ENCODE assay signal across 9 cellular contexts in genomic region chr14:90759370-90760054, GRCh38. TPM values are rescaled to one million over a fixed set of nuclear protein-coding genes. Genes with fewer than 3 reads are reported as not detected.
A peak's percentile ranks its signal among the peaks of the same experiment; 100 is the strongest.
DNase-seq lines count a peak whose midpoint lies in the region; ATAC-seq and TF ChIP-seq lines count a peak whose summit lies in the region.
"Had no signal": no experiment of that assay in that cellular context is flagged by ENCODE, and none has a peak within 500 bp of the region (broad histone marks: within the 10 kb centered on the region; RNA-seq: fewer than 3 reads in every experiment).

No MANE protein-coding gene starts in this region.

- H3K9me2 ChIP-seq in MM.1S (replicated peaks; ENCODE audit: insufficient read depth, low read length), result no peaks in the 10 kb centered on the region

- H3K79me2 ChIP-seq in MM.1S (ENCODE audit: low read length), result no peaks in the 10 kb centered on the region

- CTCF ChIA-PET in HEK293 (lab: Yijun Ruan, JAX), result interaction anchor here (0.6 to 4.6 kb wide), 25 partner anchors 9 to 582 kb away, joined by 3 to 27 read pairs (median 4); partner anchors contain the start of gene TTC7B

- no peak for ATAC-seq in activated T-helper 17 cell treated with anti-CD3 and anti-CD28 coated beads, Interleukin-2, amount 50 U/mL, for 72 hours (replicated peaks)
- no peak for ATAC-seq in HG02970 (IDR thresholded peaks at IDR 0.05; ENCODE audit: low FRiP score, unreplicated experiment)

- no peaks in the 10 kb centered on the region for H4K20me1 ChIP-seq in BLaER1 treated with 17β-estradiol and CSF1 and Interleukin-3, amounts not matched to agents 10 nM and 100 nM
- H4K20me1 ChIP-seq in MM.1S (ENCODE audit: insufficient read depth, low read length), result no peaks in the 10 kb centered on the region

- no peaks in the 10 kb centered on the region for H3K36me3 Mint-ChIP-seq in activated T-helper 17 cell treated with anti-CD3 and anti-CD28 coated beads, Interleukin-2, amount 50 U/mL, for 72 hours (ENCODE audit: low read depth)

- H3K27me3 Mint-ChIP-seq in activated T-helper 17 cell treated with anti-CD3 and anti-CD28 coated beads, Interleukin-2, amount 50 U/mL, for 72 hours, result peaks cover 10% of the 10 kb centered on the region

- H3F3A ChIP-seq in MM.1S (ENCODE audit: insufficient read depth, low read length), result no peaks in the 10 kb centered on the region

- H3K9me3 ChIP-seq in BLaER1 treated with 17β-estradiol and CSF1 and Interleukin-3, amounts not matched to agents 10 nM and 100 nM (replicated peaks in 1 of 11), result peaks cover 21 to 29% (median 25%) of the 10 kb centered on the region in 11 experiments
- H3K9me3 ChIP-seq in HEK293 (ENCODE audit: control insufficient read depth, insufficient read depth, low read depth, low read length), result no peaks in the 10 kb centered on the region; the same call in 1 of the 2 replicates
- no peaks in the 10 kb centered on the region for H3K9me3 ChIP-seq in mucosa of stomach (ENCODE audit: control insufficient read depth, low read length)
- no peaks in the 10 kb centered on the region for H3K9me3 ChIP-seq in MM.1S (replicated peaks; ENCODE audit: insufficient read depth, low read length)
- H3K9me3 ChIP-seq in HAP-1, result 0 out of 2 replicates have a peak, but pooled peaks cover 5% of the 10 kb centered on the region

- DNase-seq in MM.1S (no peak), HAP-1 (ENCODE audit: low spot score in 2 of 2) (no peak), NOMO-1 treated with dmso at 0.1 percent for 144 hours (lab: John Stamatoyannopoulos, UW; ENCODE audit: unreplicated experiment) (no peak)
- DNase-seq: NCI-H446 had no signal

- in situ Hi-C loops in HAP-1 (cut with MboI; ENCODE audit: low sequenced_read_pairs), result no loop called here

- peak overlapping the region; percentile 81 to 93 (median 90); a peak in 21 of 22 replicates for H3K27ac ChIP-seq in BLaER1 treated with 17β-estradiol and CSF1 and Interleukin-3, amounts not matched to agents 10 nM and 100 nM
- H3K27ac ChIP-seq in HEK293 (ENCODE audit: extremely low read depth, low read depth, low read length), result no peak overlapping the region
- no peak overlapping the region for H3K27ac ChIP-seq in MM.1S (ENCODE audit: low read length)

- H3K9me3 Mint-ChIP-seq in activated T-helper 17 cell treated with anti-CD3 and anti-CD28 coated beads, Interleukin-2, amount 50 U/mL, for 72 hours, result peaks cover 9% of the 10 kb centered on the region

- H3K4me2 ChIP-seq in BLaER1 treated with 17β-estradiol and CSF1 and Interleukin-3, amounts not matched to agents 10 nM and 100 nM, result peak overlapping the region; percentile 83 to 99 (median 96)
- no peak overlapping the region for H3K4me2 ChIP-seq in MM.1S (ENCODE audit: low read depth, low read length)

- H3K36me3 ChIP-seq in BLaER1 treated with 17β-estradiol and CSF1 and Interleukin-3, amounts not matched to agents 10 nM and 100 nM, result peaks cover 0 to 13% (median 10%) of the 10 kb centered on the region in 11 experiments; a peak in 6 of 22 replicates
- no peaks in the 10 kb centered on the region for H3K36me3 ChIP-seq in HEK293 (ENCODE audit: control insufficient read depth in 2 of 2, insufficient read depth in 1 of 2, low read length in 2 of 2)
- no peaks in the 10 kb centered on the region for H3K36me3 ChIP-seq in mucosa of stomach (ENCODE audit: control insufficient read depth, insufficient read depth, low read length)
- no peaks in the 10 kb centered on the region for H3K36me3 ChIP-seq in MM.1S (replicated peaks; ENCODE audit: insufficient read depth, low read length)
- H3K36me3 ChIP-seq in HAP-1 (replicated peaks), result no peaks in the 10 kb centered on the region

- peak overlapping the region; percentile 39 to 64 (median 58); a peak in 16 of 20 replicates for H3K4me3 ChIP-seq in BLaER1 treated with 17β-estradiol and CSF1 and Interleukin-3, amounts not matched to agents 10 nM and 100 nM
- H3K4me3 ChIP-seq in HEK293 (ENCODE audit: low read depth, low read length) (no peak overlapping the region), mucosa of stomach (ENCODE audit: low read length) (no peak overlapping the region), MM.1S (ENCODE audit: low read length) (no peak overlapping the region), HAP-1 (no peak overlapping the region)

- peaks cover 26 to 38% (median 32%) of the 10 kb centered on the region in 10 experiments for H3K4me1 ChIP-seq in BLaER1 treated with 17β-estradiol and CSF1 and Interleukin-3, amounts not matched to agents 10 nM and 100 nM
- H3K4me1 ChIP-seq in HEK293 (ENCODE audit: control insufficient read depth, insufficient read depth, low read length) (peaks cover 3% of the 10 kb centered on the region; the same call in 1 of the 2 replicates), mucosa of stomach (ENCODE audit: control insufficient read depth, insufficient read depth, low read length) (no peaks in the 10 kb centered on the region), MM.1S (ENCODE audit: low read length) (0 out of 2 replicates have a peak, but pooled peaks cover 2% of the 10 kb centered on the region), HAP-1 (peaks cover 8% of the 10 kb centered on the region)

- H3K4me3 Mint-ChIP-seq in activated T-helper 17 cell treated with anti-CD3 and anti-CD28 coated beads, Interleukin-2, amount 50 U/mL, for 72 hours, result peak overlapping the region; percentile 76

- no peaks in the 10 kb centered on the region for H3K27me3 ChIP-seq in BLaER1 treated with 17β-estradiol and CSF1 and Interleukin-3, amounts not matched to agents 10 nM and 100 nM
- no peaks in the 10 kb centered on the region for H3K27me3 ChIP-seq in mucosa of stomach (ENCODE audit: control insufficient read depth, insufficient read depth, low read length)
- H3K27me3 ChIP-seq in MM.1S (replicated peaks; ENCODE audit: insufficient read depth, low read length), result no peaks in the 10 kb centered on the region
- no peaks in the 10 kb centered on the region for H3K27me3 ChIP-seq in HAP-1 (ENCODE audit: low read depth)

- H3K9ac ChIP-seq in BLaER1 treated with 17β-estradiol and CSF1 and Interleukin-3, amounts not matched to agents 10 nM and 100 nM, result peak overlapping the region; percentile 75 to 87 (median 84)
- H3K9ac ChIP-seq in mucosa of stomach (ENCODE audit: low read length) (peak overlapping the region; percentile 95), MM.1S (ENCODE audit: low read length) (no peak overlapping the region)

- peak overlapping the region; percentile 79 for H3K27ac Mint-ChIP-seq in activated T-helper 17 cell treated with anti-CD3 and anti-CD28 coated beads, Interleukin-2, amount 50 U/mL, for 72 hours

- POLR2A ChIA-PET in HEK293 (lab: Yijun Ruan, JAX), result no interaction called here

- TF ChIP-seq CTCF in HEK293 (tag by site-specific recombination; IDR thresholded peaks at IDR 0.05) (no peak), MM.1S (IDR thresholded peaks at IDR 0.05; ENCODE audit: low read length) (no peak)

- no peak overlapping the region for H2AFZ ChIP-seq in MM.1S (ENCODE audit: low read length)

- no peaks in the 10 kb centered on the region for H3K4me1 Mint-ChIP-seq in activated T-helper 17 cell treated with anti-CD3 and anti-CD28 coated beads, Interleukin-2, amount 50 U/mL, for 72 hours

TF ChIP-seq in HEK293, 187 proteins besides CTCF, POLR2A, EP300 and RAD21 (continues in another document):
- no peak for TF ChIP-seq ZBTB6 (tag by site-specific recombination; IDR thresholded peaks at IDR 0.05)
- no peak for TF ChIP-seq MYNN (tag by site-specific recombination; IDR thresholded peaks at IDR 0.05; ENCODE audit: borderline replicate concordance)
- TF ChIP-seq ZNF221 (tag by site-specific recombination; IDR thresholded peaks at IDR 0.05; ENCODE audit: borderline replicate concordance), result no peak
- TF ChIP-seq GLIS2 (tag by site-specific recombination; IDR thresholded peaks at IDR 0.05), result no peak
- TF ChIP-seq ZNF596 (tag by site-specific recombination; IDR thresholded peaks at IDR 0.05), result no peak
- peak; percentile 33; the same call in 1 of the 2 replicates for TF ChIP-seq EGR2 (tag by site-specific recombination; IDR thresholded peaks at IDR 0.05; ENCODE audit: low read depth)
- TF ChIP-seq ZNF600 (tag by site-specific recombination; IDR thresholded peaks at IDR 0.05), result 0 out of 2 replicates have a peak, but pooled peaks have one; percentile 2
- TF ChIP-seq ZNF449 (tag by site-specific recombination; IDR thresholded peaks at IDR 0.05), result no peak
- TF ChIP-seq IKZF3 (tag by site-specific recombination; IDR thresholded peaks at IDR 0.05), result no peak
- no peak for TF ChIP-seq ZNF514 (tag by site-specific recombination; IDR thresholded peaks at IDR 0.05)
- TF ChIP-seq ZNF560 (tag by site-specific recombination; IDR thresholded peaks at IDR 0.05; ENCODE audit: borderline replicate concordance), result no peak
- no peak for TF ChIP-seq ZNF292 (tag by site-specific recombination; IDR thresholded peaks at IDR 0.05; ENCODE audit: borderline replicate concordance, low read depth)

RNA-seq across cellular contexts. Expression of gene TTC7B, which starts 56.7 kb away (rescaled TPM):
- 10 to 100 TPM in 1 of 2 donors, 1 to 10 TPM in 1; 5.2 to 10.2 TPM for total RNA-seq in activated T-helper 17 cell treated with anti-CD3 and anti-CD28 coated beads, Interleukin-2, amount 50 U/mL, for 72 hours

Comparison
In these comparisons a context has a peak if more than half of its experiments do, and no peak if none do; other contexts are left out.
1. H3K27ac ChIP-seq: peak in BLaER1 treated with 17β-estradiol and CSF1 and Interleukin-3, amounts not matched to agents 10 nM and 100 nM (11 of 11); none in HEK293 (single experiment) and MM.1S (single experiment).
2. H3K4me3 ChIP-seq: peak in BLaER1 treated with 17β-estradiol and CSF1 and Interleukin-3, amounts not matched to agents 10 nM and 100 nM (10 of 10); none in HEK293 (single experiment), mucosa of stomach (single experiment), MM.1S (single experiment) and HAP-1 (single experiment).